In the genomic region with DNA sequence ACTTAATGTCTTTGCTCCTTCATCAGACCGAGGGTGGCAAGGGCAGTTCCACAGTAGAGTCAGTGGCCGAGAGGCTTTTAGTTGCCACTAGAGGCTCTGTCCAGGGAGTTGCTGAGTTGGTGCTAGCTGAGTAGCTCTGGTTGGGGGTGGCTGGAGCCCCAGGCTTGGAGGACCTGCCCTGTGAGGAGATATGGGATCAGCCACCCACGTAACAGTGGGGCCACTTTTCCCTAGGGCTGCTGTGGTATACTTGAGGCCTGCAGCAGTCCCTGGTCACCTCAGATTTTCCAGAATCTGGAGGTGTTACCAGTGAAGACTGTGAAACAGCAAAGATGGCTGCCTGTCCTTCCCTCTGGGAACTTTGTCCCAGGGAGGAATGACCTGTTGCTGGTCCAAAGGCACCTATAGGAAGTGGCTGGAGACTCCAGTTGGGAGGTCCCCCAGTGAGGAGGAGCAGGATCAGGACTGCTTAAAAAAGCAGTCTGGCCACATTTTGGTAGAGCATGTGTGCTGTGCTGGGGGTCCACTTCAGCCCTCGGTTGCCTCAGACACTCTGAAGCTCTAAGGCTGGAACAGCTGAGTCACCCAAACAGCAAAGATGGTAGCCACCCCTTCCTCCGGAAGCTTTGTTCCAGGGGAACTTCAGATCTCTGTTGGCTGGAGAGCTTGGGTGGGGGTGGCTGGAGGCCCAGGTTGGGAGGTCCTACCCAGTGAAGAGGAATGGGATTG, we compare ENCODE assay signal across 2 cellular contexts.
TF ChIP-seq lines count a peak whose summit lies in the region.

No MANE protein-coding gene starts in this region.

TF ChIP-seq in HEK293, 187 proteins besides CTCF, POLR2A, EP300 and RAD21:
- TF ChIP-seq GLIS2 (tag by site-specific recombination; IDR thresholded peaks at IDR 0.05) (0 out of 2 replicates have a peak, but pooled peaks have one; percentile 21), ZFHX2 (tag by site-specific recombination; conservative IDR thresholded peaks at IDR 0.05) (0 out of 2 replicates have a peak, but pooled peaks have one; percentile 9), ZNF707 (tag by site-specific recombination; IDR thresholded peaks at IDR 0.05) (no peak), ZNF416 (tag by site-specific recombination; IDR thresholded peaks at IDR 0.05) (no peak), ZNF266 (tag by site-specific recombination; IDR thresholded peaks at IDR 0.05; ENCODE audit: low read depth) (no peak), ZNF510 (tag by site-specific recombination; IDR thresholded peaks at IDR 0.05; ENCODE audit: insufficient replicate concordance) (no peak), ZNF600 (tag by site-specific recombination; IDR thresholded peaks at IDR 0.05) (no peak), YY1 (tag by site-specific recombination; IDR thresholded peaks at IDR 0.05) (no peak), ZNF48 (tag by site-specific recombination; IDR thresholded peaks at IDR 0.05) (no peak), ZNF16 (tag by site-specific recombination; IDR thresholded peaks at IDR 0.05; ENCODE audit: low read depth) (no peak), ZSCAN30 (tag by site-specific recombination; IDR thresholded peaks at IDR 0.05) (no peak), ZNF514 (tag by site-specific recombination; IDR thresholded peaks at IDR 0.05) (no peak), ZBTB7A (tag by site-specific recombination; IDR thresholded peaks at IDR 0.05; ENCODE audit: low read depth) (no peak), SCRT2 (tag by site-specific recombination; IDR thresholded peaks at IDR 0.05) (peak; percentile 75)
- TF ChIP-seq, protein P1, sequence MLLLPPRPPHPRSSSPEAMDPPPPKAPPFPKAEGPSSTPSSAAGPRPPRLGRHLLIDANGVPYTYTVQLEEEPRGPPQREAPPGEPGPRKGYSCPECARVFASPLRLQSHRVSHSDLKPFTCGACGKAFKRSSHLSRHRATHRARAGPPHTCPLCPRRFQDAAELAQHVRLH (tag by site-specific recombination; IDR thresholded peaks at IDR 0.05), result no peak
- TF ChIP-seq, protein P2, sequence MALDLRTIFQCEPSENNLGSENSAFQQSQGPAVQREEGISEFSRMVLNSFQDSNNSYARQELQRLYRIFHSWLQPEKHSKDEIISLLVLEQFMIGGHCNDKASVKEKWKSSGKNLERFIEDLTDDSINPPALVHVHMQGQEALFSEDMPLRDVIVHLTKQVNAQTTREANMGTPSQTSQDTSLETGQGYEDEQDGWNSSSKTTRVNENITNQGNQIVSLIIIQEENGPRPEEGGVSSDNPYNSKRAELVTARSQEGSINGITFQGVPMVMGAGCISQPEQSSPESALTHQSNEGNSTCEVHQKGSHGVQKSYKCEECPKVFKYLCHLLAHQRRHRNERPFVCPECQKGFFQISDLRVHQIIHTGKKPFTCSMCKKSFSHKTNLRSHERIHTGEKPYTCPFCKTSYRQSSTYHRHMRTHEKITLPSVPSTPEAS (tag by site-specific recombination; IDR thresholded peaks at IDR 0.05), result no peak
- TF ChIP-seq, protein P3, sequence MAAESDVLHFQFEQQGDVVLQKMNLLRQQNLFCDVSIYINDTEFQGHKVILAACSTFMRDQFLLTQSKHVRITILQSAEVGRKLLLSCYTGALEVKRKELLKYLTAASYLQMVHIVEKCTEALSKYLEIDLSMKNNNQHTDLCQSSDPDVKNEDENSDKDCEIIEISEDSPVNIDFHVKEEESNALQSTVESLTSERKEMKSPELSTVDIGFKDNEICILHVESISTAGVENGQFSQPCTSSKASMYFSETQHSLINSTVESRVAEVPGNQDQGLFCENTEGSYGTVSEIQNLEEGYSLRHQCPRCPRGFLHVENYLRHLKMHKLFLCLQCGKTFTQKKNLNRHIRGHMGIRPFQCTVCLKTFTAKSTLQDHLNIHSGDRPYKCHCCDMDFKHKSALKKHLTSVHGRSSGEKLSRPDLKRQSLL (tag by site-specific recombination; IDR thresholded peaks at IDR 0.05), result no peak
- TF ChIP-seq, protein P4, sequence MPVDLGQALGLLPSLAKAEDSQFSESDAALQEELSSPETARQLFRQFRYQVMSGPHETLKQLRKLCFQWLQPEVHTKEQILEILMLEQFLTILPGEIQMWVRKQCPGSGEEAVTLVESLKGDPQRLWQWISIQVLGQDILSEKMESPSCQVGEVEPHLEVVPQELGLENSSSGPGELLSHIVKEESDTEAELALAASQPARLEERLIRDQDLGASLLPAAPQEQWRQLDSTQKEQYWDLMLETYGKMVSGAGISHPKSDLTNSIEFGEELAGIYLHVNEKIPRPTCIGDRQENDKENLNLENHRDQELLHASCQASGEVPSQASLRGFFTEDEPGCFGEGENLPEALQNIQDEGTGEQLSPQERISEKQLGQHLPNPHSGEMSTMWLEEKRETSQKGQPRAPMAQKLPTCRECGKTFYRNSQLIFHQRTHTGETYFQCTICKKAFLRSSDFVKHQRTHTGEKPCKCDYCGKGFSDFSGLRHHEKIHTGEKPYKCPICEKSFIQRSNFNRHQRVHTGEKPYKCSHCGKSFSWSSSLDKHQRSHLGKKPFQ (tag by site-specific recombination; IDR thresholded peaks at IDR 0.05), result no peak
- TF ChIP-seq, protein P5, sequence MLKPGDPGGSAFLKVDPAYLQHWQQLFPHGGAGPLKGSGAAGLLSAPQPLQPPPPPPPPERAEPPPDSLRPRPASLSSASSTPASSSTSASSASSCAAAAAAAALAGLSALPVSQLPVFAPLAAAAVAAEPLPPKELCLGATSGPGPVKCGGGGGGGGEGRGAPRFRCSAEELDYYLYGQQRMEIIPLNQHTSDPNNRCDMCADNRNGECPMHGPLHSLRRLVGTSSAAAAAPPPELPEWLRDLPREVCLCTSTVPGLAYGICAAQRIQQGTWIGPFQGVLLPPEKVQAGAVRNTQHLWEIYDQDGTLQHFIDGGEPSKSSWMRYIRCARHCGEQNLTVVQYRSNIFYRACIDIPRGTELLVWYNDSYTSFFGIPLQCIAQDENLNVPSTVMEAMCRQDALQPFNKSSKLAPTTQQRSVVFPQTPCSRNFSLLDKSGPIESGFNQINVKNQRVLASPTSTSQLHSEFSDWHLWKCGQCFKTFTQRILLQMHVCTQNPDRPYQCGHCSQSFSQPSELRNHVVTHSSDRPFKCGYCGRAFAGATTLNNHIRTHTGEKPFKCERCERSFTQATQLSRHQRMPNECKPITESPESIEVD (tag by site-specific recombination; IDR thresholded peaks at IDR 0.05), result no peak

TF ChIP-seq in GM12878, 131 proteins besides CTCF, POLR2A, EP300 and RAD21:
- TF ChIP-seq, protein P6, sequence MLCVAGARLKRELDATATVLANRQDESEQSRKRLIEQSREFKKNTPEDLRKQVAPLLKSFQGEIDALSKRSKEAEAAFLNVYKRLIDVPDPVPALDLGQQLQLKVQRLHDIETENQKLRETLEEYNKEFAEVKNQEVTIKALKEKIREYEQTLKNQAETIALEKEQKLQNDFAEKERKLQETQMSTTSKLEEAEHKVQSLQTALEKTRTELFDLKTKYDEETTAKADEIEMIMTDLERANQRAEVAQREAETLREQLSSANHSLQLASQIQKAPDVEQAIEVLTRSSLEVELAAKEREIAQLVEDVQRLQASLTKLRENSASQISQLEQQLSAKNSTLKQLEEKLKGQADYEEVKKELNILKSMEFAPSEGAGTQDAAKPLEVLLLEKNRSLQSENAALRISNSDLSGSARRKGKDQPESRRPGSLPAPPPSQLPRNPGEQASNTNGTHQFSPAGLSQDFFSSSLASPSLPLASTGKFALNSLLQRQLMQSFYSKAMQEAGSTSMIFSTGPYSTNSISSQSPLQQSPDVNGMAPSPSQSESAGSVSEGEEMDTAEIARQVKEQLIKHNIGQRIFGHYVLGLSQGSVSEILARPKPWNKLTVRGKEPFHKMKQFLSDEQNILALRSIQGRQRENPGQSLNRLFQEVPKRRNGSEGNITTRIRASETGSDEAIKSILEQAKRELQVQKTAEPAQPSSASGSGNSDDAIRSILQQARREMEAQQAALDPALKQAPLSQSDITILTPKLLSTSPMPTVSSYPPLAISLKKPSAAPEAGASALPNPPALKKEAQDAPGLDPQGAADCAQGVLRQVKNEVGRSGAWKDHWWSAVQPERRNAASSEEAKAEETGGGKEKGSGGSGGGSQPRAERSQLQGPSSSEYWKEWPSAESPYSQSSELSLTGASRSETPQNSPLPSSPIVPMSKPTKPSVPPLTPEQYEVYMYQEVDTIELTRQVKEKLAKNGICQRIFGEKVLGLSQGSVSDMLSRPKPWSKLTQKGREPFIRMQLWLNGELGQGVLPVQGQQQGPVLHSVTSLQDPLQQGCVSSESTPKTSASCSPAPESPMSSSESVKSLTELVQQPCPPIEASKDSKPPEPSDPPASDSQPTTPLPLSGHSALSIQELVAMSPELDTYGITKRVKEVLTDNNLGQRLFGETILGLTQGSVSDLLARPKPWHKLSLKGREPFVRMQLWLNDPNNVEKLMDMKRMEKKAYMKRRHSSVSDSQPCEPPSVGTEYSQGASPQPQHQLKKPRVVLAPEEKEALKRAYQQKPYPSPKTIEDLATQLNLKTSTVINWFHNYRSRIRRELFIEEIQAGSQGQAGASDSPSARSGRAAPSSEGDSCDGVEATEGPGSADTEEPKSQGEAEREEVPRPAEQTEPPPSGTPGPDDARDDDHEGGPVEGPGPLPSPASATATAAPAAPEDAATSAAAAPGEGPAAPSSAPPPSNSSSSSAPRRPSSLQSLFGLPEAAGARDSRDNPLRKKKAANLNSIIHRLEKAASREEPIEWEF (IDR thresholded peaks at IDR 0.05; ENCODE audit: insufficient replicate concordance, low read depth, low read length), result no peak
